8 cellular contexts compared by ENCODE assay signal in genomic region chr15:28935316-28935715, GRCh38. TPM values are rescaled to one million over a fixed set of nuclear protein-coding genes. Genes with fewer than 3 reads are reported as not detected.
DNase-seq lines count a peak whose midpoint lies in the region; ATAC-seq and TF ChIP-seq lines count a peak whose summit lies in the region.

No MANE protein-coding gene starts in this region.

- no peak overlapping the region for H3K4me3 Mint-ChIP-seq in chondrocyte (ENCODE audit: unreplicated experiment)

- TF ChIP-seq CTCF in chondrocyte (IDR thresholded peaks at IDR 0.05), result peak; percentile 48

- peaks cover 13% of the 10 kb centered on the region for H3K4me1 Mint-ChIP-seq in chondrocyte (ENCODE audit: low read depth)

- no peaks in the 10 kb centered on the region for H3K9me3 Mint-ChIP-seq in chondrocyte (ENCODE audit: low read depth)

- H3K36me3 Mint-ChIP-seq in chondrocyte (ENCODE audit: low read depth), result peaks cover 3% of the 10 kb centered on the region

- DNase-seq in DMS 273 (lab: John Stamatoyannopoulos, UW; ENCODE audit: unreplicated experiment), result peak; percentile 7
- no peak for DNase-seq in DMS 273 treated with DMSO at 0.1 percent for 48 hours (lab: John Stamatoyannopoulos, UW)
- peak; percentile 8 for DNase-seq in SKM-1 treated with dmso at 0.1 percent for 144 hours (lab: John Stamatoyannopoulos, UW; ENCODE audit: unreplicated experiment)
- DNase-seq in chondrocyte (ENCODE audit: low spot score), result peak; percentile 68
- peak; percentile 42 to 44 for DNase-seq in stimulated activated CD8-positive, alpha-beta memory T cell treated with anti-CD3 and anti-CD28 coated beads, Interleukin-2, amount 100 ng/mL, for 48 hours (ENCODE audit: low read depth in 2 of 2)
- no peak for DNase-seq in SHP77 (lab: John Stamatoyannopoulos, UW)
- DNase-seq in NCI-H524 (lab: John Stamatoyannopoulos, UW), result no peak

- no peak overlapping the region for H3K27ac Mint-ChIP-seq in chondrocyte (ENCODE audit: unreplicated experiment)

- no peaks in the 10 kb centered on the region for H3K27me3 Mint-ChIP-seq in chondrocyte (ENCODE audit: low read depth)

- ATAC-seq in GM21447 (IDR thresholded peaks at IDR 0.05; ENCODE audit: unreplicated experiment), result no peak

RNA-seq across cellular contexts. Expression of gene APBA2, which starts 49.5 kb away (rescaled TPM):
- total RNA-seq in chondrocyte, result 26.4 to 30.4 TPM (median 28.7 TPM) in 3 replicates

Comparison
In these comparisons a context has a peak if more than half of its experiments do, and no peak if none do; other contexts are left out.
1. DNase-seq: peak in DMS 273 (single experiment), SKM-1 treated with dmso at 0.1 percent for 144 hours (single experiment), chondrocyte (single experiment) and stimulated activated CD8-positive, alpha-beta memory T cell treated with anti-CD3 and anti-CD28 coated beads, Interleukin-2, amount 100 ng/mL, for 48 hours (2 of 2); none in DMS 273 treated with DMSO at 0.1 percent for 48 hours (single experiment), SHP77 (0 of 2) and NCI-H524 (0 of 2).